Comparison of ENCODE assay signal across 8 cellular contexts in genomic region chr15:68550498-68551295, GRCh38. TPM values are rescaled to one million over a fixed set of nuclear protein-coding genes. Genes with fewer than 3 reads are reported as not detected.
DNase-seq lines count a peak whose midpoint lies in the region; ATAC-seq and TF ChIP-seq lines count a peak whose summit lies in the region.

No MANE protein-coding gene starts in this region.

- H3K9me3 Mint-ChIP-seq in activated CD4-positive, alpha-beta T cell treated with anti-CD3 and anti-CD28 coated beads for 36 hours (ENCODE audit: low read depth), result no peaks in the 10 kb centered on the region

- POLR2A ChIA-PET in activated CD4-positive, alpha-beta T cell treated with anti-CD3 and anti-CD28 coated beads for 36 hours (lab: Charles Lee), result no interaction called here

- H3K9me3 ChIP-seq in lower lobe of right lung, result no peaks in the 10 kb centered on the region

- no peak overlapping the region for H3K4me3 ChIP-seq in choroid plexus epithelial cell (ENCODE audit: low read depth, low read length)
- no peak overlapping the region for H3K4me3 ChIP-seq in lower lobe of right lung

- no peak for ATAC-seq in activated CD4-positive, alpha-beta T cell treated with anti-CD3 and anti-CD28 coated beads for 36 hours
- ATAC-seq in lower lobe of right lung (peak; percentile 69), GM21576 (IDR thresholded peaks at IDR 0.05; ENCODE audit: unreplicated experiment) (no peak)

- H3K27me3 Mint-ChIP-seq in activated CD4-positive, alpha-beta T cell treated with anti-CD3 and anti-CD28 coated beads for 36 hours, result peaks cover 29% of the 10 kb centered on the region

- H3K36me3 Mint-ChIP-seq in activated CD4-positive, alpha-beta T cell treated with anti-CD3 and anti-CD28 coated beads for 36 hours (ENCODE audit: low read depth), result no peaks in the 10 kb centered on the region

- no peak overlapping the region for H3K27ac Mint-ChIP-seq in activated CD4-positive, alpha-beta T cell treated with anti-CD3 and anti-CD28 coated beads for 36 hours

- H3K36me3 ChIP-seq in lower lobe of right lung, result no peaks in the 10 kb centered on the region

- intact Hi-C loops in activated CD4-positive, alpha-beta T cell treated with anti-CD3 and anti-CD28 coated beads for 36 hours (cut with DNase I, micrococcal nuclease), result loop anchor here (1.0 to 5.0 kb wide), 7 partner anchors 124 to 377 kb away; no protein-coding TSS in a partner anchor
- intact Hi-C loops in lower lobe of right lung (cut with DNase I), result loop anchor here (10.0 kb wide), 1 partner anchor 324 kb away; no protein-coding TSS in a partner anchor

- DNase-seq in NCI-H2081 (lab: John Stamatoyannopoulos, UW), result peak; percentile 61 to 73
- DNase-seq in NCI-H2081 treated with DMSO at 0.1 percent for 48 hours (lab: John Stamatoyannopoulos, UW), result no peak
- peak; percentile 27 for DNase-seq in NCI-H2107 treated with DMSO at 0.1 percent for 48 hours (lab: John Stamatoyannopoulos, UW; ENCODE audit: unreplicated experiment)
- DNase-seq in activated CD4-positive, alpha-beta T cell treated with anti-CD3 and anti-CD28 coated beads for 36 hours, result peak; percentile 89
- peak; percentile 69 for DNase-seq in choroid plexus epithelial cell (ENCODE audit: low read depth)
- DNase-seq in lower lobe of right lung, result peak; percentile 76
- DNase-seq in stimulated activated CD8-positive, alpha-beta memory T cell treated with anti-CD3 and anti-CD28 coated beads, Interleukin-15, amount 100 ng/mL, for 1 hour (ENCODE audit: low read depth), result peak; percentile 66

- no peak overlapping the region for H3K27ac ChIP-seq in lower lobe of right lung

- CTCF ChIA-PET in activated CD4-positive, alpha-beta T cell treated with anti-CD3 and anti-CD28 coated beads for 36 hours (lab: Charles Lee), result interaction anchor here (0.6 to 8.5 kb wide), 39 partner anchors 8 to 377 kb away, joined by 3 to 124 read pairs (median 4); no protein-coding TSS in a partner anchor

- no peak overlapping the region for H3K4me3 Mint-ChIP-seq in activated CD4-positive, alpha-beta T cell treated with anti-CD3 and anti-CD28 coated beads for 36 hours

- TF ChIP-seq CTCF in choroid plexus epithelial cell (conservative IDR thresholded peaks at IDR 0.05; ENCODE audit: low read depth, low read length), result peak; percentile 89
- peak; percentile 92 for TF ChIP-seq CTCF in lower lobe of right lung (IDR thresholded peaks at IDR 0.05)

- peaks cover 6% of the 10 kb centered on the region for H3K4me1 Mint-ChIP-seq in activated CD4-positive, alpha-beta T cell treated with anti-CD3 and anti-CD28 coated beads for 36 hours

- peaks cover 23% of the 10 kb centered on the region for H3K27me3 ChIP-seq in lower lobe of right lung (ENCODE audit: low read depth)

- H3K4me1 ChIP-seq in lower lobe of right lung, result no peaks in the 10 kb centered on the region

RNA-seq across cellular contexts. Expression of gene CORO2B, which starts 28.1 kb away (rescaled TPM):
- under 1 TPM; 0.09 to 0.11 TPM for total RNA-seq in activated CD4-positive, alpha-beta T cell treated with anti-CD3 and anti-CD28 coated beads for 36 hours
- total RNA-seq in lower lobe of right lung, result 6.8 TPM

Comparison
In these comparisons a context has a peak if more than half of its experiments do, and no peak if none do; other contexts are left out.
1. ATAC-seq: peak in lower lobe of right lung (2 of 2); none in activated CD4-positive, alpha-beta T cell treated with anti-CD3 and anti-CD28 coated beads for 36 hours (single experiment) and GM21576 (single experiment).